ENCODE assay signal across 1 cellular context in the genomic region with DNA sequence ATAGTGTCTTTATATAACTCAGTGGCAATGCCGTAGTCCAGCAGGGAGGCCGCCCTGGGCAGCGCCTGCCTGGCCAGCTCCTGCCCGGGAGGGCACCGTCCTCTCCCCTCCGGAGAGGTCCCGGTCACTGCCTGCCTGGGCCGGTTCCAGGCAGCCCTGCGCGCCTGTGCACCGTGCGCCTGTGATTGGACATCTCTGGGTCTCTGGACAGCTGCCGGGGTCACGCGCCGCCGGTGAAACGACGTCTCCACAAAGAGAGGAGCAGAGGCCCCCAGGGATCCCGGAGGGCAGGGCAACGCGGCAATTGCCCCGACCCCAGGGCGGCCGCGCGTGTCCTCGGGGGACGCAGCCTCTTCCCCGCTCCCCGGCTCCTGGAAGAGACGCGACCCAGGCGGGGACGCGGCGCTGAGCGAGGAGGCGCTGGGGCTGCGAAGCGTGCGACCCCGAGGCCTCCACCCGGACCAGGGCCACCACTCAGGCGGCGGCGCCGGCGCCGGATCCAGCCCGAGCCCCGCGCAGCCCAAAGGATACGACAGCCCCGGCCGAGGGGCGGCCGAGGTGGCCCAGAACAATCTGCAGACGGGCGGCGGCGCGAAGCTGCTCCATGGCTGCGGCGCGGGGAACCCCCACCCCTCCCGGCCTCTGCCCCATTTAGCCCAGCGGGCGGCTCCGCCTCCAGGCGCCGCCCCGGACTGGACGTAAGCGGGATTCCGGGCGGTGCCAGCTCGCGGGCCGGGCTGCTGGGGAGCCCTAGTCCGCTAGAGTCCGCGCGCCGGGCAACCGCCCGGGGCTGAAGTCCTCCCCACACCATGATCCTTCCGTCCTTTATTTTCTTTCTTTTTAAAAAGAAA.
TF ChIP-seq lines count a peak whose summit lies in the region.

A gene (minus strand): TSS at position 628 of the 851 bp plus-strand sequence. CDS start 22 bp downstream, at position 606.

TF ChIP-seq in HepG2, 621 proteins besides CTCF, POLR2A, EP300 and RAD21 (continued from another document and continues in another):
- TF ChIP-seq, protein P1, sequence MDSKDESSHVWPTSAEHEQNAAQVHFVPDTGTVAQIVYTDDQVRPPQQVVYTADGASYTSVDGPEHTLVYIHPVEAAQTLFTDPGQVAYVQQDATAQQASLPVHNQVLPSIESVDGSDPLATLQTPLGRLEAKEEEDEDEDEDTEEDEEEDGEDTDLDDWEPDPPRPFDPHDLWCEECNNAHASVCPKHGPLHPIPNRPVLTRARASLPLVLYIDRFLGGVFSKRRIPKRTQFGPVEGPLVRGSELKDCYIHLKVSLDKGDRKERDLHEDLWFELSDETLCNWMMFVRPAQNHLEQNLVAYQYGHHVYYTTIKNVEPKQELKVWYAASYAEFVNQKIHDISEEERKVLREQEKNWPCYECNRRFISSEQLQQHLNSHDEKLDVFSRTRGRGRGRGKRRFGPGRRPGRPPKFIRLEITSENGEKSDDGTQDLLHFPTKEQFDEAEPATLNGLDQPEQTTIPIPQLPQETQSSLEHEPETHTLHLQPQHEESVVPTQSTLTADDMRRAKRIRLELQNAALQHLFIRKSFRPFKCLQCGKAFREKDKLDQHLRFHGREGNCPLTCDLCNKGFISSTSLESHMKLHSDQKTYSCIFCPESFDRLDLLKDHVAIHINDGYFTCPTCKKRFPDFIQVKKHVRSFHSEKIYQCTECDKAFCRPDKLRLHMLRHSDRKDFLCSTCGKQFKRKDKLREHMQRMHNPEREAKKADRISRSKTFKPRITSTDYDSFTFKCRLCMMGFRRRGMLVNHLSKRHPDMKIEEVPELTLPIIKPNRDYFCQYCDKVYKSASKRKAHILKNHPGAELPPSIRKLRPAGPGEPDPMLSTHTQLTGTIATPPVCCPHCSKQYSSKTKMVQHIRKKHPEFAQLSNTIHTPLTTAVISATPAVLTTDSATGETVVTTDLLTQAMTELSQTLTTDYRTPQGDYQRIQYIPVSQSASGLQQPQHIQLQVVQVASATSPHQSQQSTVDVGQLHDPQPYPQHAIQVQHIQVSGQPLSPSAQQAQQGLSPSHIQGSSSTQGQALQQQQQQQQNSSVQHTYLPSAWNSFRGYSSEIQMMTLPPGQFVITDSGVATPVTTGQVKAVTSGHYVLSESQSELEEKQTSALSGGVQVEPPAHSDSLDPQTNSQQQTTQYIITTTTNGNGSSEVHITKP (CRISPR knock-in tag; IDR thresholded peaks at IDR 0.05; ENCODE audit: low read depth): no peak
- TF ChIP-seq ZNF10 (CRISPR knock-in tag; IDR thresholded peaks at IDR 0.05; ENCODE audit: borderline replicate concordance, low read depth) (no peak), WIZ (CRISPR knock-in tag; IDR thresholded peaks at IDR 0.05) (0 out of 2 replicates have a peak, but pooled peaks have one; percentile 12), MTA3 (CRISPR knock-in tag; IDR thresholded peaks at IDR 0.05) (no peak), ZNF296 (CRISPR knock-in tag; conservative IDR thresholded peaks at IDR 0.05) (peak; percentile 89; the same call in 1 of the 2 replicates), ZFP36L2 (CRISPR knock-in tag; IDR thresholded peaks at IDR 0.05) (no peak), FOXP1 (IDR thresholded peaks at IDR 0.05) (no peak), FOXP1 (CRISPR knock-in tag; IDR thresholded peaks at IDR 0.05) (0 out of 2 replicates have a peak, but pooled peaks have one; percentile 2), ATAD3A (CRISPR knock-in tag; IDR thresholded peaks at IDR 0.05) (no peak), TARDBP (CRISPR knock-in tag; IDR thresholded peaks at IDR 0.05) (no peak), ZNF256 (CRISPR knock-in tag; conservative IDR thresholded peaks at IDR 0.05) (no peak), IRX3 (CRISPR knock-in tag; IDR thresholded peaks at IDR 0.05; ENCODE audit: borderline replicate concordance, low read depth) (peak; percentile 64; the same call in 1 of the 2 replicates), ZNF724P (CRISPR knock-in tag; IDR thresholded peaks at IDR 0.05; ENCODE audit: borderline replicate concordance) (no peak; the same call in 1 of the 2 replicates), ZNF549 (CRISPR knock-in tag; IDR thresholded peaks at IDR 0.05) (no peak), ZNF644 (CRISPR knock-in tag; IDR thresholded peaks at IDR 0.05; ENCODE audit: low read depth) (no peak), ZNF205 (CRISPR knock-in tag; IDR thresholded peaks at IDR 0.05) (no peak), TBX3 (IDR thresholded peaks at IDR 0.05; ENCODE audit: borderline replicate concordance) (no peak), ZKSCAN1 (IDR thresholded peaks at IDR 0.05; ENCODE audit: low read length) (no peak; the same call in 1 of the 2 replicates), NR2F6 (IDR thresholded peaks at IDR 0.05) (no peak), NR2F6 (CRISPR knock-in tag; IDR thresholded peaks at IDR 0.05) (peak; percentile 46; the same call in 1 of the 2 replicates), ZNF138 (CRISPR knock-in tag; IDR thresholded peaks at IDR 0.05; ENCODE audit: low read depth) (0 out of 2 replicates have a peak, but pooled peaks have one; percentile 46), PHF21A (CRISPR knock-in tag; IDR thresholded peaks at IDR 0.05) (peak; percentile 24; the same call in 1 of the 2 replicates), RXRA (CRISPR knock-in tag; IDR thresholded peaks at IDR 0.05) (peak; percentile 67), ATF7-NPFF (CRISPR knock-in tag; IDR thresholded peaks at IDR 0.05; ENCODE audit: low read depth) (peak; percentile 53; the same call in 1 of the 2 replicates), ZNF34 (CRISPR knock-in tag; IDR thresholded peaks at IDR 0.05; ENCODE audit: borderline replicate concordance) (no peak), ZNF572 (CRISPR knock-in tag; IDR thresholded peaks at IDR 0.05) (no peak), RFXANK (CRISPR knock-in tag; IDR thresholded peaks at IDR 0.05) (no peak), ZNF614 (CRISPR knock-in tag; IDR thresholded peaks at IDR 0.05; ENCODE audit: borderline replicate concordance) (no peak; the same call in 1 of the 2 replicates), PLRG1 (conservative IDR thresholded peaks at IDR 0.05) (no peak), ARHGAP35 (CRISPR knock-in tag; IDR thresholded peaks at IDR 0.05; ENCODE audit: borderline replicate concordance) (0 out of 2 replicates have a peak, but pooled peaks have one; percentile 61), THAP11 (CRISPR knock-in tag; IDR thresholded peaks at IDR 0.05) (peak; percentile 34; the same call in 1 of the 2 replicates)
- TF ChIP-seq, protein P2, sequence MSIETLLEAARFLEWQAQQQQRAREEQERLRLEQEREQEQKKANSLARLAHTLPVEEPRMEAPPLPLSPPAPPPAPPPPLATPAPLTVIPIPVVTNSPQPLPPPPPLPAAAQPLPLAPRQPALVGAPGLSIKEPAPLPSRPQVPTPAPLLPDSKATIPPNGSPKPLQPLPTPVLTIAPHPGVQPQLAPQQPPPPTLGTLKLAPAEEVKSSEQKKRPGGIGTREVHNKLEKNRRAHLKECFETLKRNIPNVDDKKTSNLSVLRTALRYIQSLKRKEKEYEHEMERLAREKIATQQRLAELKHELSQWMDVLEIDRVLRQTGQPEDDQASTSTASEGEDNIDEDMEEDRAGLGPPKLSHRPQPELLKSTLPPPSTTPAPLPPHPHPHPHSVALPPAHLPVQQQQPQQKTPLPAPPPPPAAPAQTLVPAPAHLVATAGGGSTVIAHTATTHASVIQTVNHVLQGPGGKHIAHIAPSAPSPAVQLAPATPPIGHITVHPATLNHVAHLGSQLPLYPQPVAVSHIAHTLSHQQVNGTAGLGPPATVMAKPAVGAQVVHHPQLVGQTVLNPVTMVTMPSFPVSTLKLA (IDR thresholded peaks at IDR 0.05): no peak
- TF ChIP-seq, protein P3, sequence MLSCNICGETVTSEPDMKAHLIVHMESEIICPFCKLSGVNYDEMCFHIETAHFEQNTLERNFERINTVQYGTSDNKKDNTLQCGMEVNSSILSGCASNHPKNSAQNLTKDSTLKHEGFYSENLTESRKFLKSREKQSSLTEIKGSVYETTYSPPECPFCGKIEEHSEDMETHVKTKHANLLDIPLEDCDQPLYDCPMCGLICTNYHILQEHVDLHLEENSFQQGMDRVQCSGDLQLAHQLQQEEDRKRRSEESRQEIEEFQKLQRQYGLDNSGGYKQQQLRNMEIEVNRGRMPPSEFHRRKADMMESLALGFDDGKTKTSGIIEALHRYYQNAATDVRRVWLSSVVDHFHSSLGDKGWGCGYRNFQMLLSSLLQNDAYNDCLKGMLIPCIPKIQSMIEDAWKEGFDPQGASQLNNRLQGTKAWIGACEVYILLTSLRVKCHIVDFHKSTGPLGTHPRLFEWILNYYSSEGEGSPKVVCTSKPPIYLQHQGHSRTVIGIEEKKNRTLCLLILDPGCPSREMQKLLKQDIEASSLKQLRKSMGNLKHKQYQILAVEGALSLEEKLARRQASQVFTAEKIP (CRISPR knock-in tag; IDR thresholded peaks at IDR 0.05; ENCODE audit: borderline replicate concordance): no peak
- TF ChIP-seq, protein P4, sequence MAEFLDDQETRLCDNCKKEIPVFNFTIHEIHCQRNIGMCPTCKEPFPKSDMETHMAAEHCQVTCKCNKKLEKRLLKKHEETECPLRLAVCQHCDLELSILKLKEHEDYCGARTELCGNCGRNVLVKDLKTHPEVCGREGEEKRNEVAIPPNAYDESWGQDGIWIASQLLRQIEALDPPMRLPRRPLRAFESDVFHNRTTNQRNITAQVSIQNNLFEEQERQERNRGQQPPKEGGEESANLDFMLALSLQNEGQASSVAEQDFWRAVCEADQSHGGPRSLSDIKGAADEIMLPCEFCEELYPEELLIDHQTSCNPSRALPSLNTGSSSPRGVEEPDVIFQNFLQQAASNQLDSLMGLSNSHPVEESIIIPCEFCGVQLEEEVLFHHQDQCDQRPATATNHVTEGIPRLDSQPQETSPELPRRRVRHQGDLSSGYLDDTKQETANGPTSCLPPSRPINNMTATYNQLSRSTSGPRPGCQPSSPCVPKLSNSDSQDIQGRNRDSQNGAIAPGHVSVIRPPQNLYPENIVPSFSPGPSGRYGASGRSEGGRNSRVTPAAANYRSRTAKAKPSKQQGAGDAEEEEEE (CRISPR knock-in tag; IDR thresholded peaks at IDR 0.05; ENCODE audit: borderline replicate concordance): no peak
- TF ChIP-seq, protein P5, sequence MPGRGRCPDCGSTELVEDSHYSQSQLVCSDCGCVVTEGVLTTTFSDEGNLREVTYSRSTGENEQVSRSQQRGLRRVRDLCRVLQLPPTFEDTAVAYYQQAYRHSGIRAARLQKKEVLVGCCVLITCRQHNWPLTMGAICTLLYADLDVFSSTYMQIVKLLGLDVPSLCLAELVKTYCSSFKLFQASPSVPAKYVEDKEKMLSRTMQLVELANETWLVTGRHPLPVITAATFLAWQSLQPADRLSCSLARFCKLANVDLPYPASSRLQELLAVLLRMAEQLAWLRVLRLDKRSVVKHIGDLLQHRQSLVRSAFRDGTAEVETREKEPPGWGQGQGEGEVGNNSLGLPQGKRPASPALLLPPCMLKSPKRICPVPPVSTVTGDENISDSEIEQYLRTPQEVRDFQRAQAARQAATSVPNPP (CRISPR knock-in tag; IDR thresholded peaks at IDR 0.05): peak; percentile 35; the same call in 1 of the 2 replicates
- TF ChIP-seq, protein P6, sequence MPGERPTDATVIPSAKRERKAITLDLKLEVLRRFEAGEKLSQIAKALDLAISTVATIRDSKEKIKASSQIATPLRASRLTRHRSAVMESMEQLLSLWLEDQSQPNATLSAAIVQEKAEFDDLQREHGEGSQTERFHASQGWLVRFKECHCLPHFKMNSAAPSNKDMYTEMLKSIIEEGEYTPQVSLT (CRISPR knock-in tag; IDR thresholded peaks at IDR 0.05; ENCODE audit: borderline replicate concordance, low read depth): no peak
- TF ChIP-seq, protein P7, sequence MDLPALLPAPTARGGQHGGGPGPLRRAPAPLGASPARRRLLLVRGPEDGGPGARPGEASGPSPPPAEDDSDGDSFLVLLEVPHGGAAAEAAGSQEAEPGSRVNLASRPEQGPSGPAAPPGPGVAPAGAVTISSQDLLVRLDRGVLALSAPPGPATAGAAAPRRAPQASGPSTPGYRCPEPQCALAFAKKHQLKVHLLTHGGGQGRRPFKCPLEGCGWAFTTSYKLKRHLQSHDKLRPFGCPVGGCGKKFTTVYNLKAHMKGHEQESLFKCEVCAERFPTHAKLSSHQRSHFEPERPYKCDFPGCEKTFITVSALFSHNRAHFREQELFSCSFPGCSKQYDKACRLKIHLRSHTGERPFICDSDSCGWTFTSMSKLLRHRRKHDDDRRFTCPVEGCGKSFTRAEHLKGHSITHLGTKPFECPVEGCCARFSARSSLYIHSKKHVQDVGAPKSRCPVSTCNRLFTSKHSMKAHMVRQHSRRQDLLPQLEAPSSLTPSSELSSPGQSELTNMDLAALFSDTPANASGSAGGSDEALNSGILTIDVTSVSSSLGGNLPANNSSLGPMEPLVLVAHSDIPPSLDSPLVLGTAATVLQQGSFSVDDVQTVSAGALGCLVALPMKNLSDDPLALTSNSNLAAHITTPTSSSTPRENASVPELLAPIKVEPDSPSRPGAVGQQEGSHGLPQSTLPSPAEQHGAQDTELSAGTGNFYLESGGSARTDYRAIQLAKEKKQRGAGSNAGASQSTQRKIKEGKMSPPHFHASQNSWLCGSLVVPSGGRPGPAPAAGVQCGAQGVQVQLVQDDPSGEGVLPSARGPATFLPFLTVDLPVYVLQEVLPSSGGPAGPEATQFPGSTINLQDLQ (CRISPR knock-in tag; IDR thresholded peaks at IDR 0.05): no peak
- TF ChIP-seq, protein P8, sequence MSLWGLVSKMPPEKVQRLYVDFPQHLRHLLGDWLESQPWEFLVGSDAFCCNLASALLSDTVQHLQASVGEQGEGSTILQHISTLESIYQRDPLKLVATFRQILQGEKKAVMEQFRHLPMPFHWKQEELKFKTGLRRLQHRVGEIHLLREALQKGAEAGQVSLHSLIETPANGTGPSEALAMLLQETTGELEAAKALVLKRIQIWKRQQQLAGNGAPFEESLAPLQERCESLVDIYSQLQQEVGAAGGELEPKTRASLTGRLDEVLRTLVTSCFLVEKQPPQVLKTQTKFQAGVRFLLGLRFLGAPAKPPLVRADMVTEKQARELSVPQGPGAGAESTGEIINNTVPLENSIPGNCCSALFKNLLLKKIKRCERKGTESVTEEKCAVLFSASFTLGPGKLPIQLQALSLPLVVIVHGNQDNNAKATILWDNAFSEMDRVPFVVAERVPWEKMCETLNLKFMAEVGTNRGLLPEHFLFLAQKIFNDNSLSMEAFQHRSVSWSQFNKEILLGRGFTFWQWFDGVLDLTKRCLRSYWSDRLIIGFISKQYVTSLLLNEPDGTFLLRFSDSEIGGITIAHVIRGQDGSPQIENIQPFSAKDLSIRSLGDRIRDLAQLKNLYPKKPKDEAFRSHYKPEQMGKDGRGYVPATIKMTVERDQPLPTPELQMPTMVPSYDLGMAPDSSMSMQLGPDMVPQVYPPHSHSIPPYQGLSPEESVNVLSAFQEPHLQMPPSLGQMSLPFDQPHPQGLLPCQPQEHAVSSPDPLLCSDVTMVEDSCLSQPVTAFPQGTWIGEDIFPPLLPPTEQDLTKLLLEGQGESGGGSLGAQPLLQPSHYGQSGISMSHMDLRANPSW (CRISPR knock-in tag; IDR thresholded peaks at IDR 0.05; ENCODE audit: borderline replicate concordance): no peak; the same call in 1 of the 2 replicates
- TF ChIP-seq, protein P9, sequence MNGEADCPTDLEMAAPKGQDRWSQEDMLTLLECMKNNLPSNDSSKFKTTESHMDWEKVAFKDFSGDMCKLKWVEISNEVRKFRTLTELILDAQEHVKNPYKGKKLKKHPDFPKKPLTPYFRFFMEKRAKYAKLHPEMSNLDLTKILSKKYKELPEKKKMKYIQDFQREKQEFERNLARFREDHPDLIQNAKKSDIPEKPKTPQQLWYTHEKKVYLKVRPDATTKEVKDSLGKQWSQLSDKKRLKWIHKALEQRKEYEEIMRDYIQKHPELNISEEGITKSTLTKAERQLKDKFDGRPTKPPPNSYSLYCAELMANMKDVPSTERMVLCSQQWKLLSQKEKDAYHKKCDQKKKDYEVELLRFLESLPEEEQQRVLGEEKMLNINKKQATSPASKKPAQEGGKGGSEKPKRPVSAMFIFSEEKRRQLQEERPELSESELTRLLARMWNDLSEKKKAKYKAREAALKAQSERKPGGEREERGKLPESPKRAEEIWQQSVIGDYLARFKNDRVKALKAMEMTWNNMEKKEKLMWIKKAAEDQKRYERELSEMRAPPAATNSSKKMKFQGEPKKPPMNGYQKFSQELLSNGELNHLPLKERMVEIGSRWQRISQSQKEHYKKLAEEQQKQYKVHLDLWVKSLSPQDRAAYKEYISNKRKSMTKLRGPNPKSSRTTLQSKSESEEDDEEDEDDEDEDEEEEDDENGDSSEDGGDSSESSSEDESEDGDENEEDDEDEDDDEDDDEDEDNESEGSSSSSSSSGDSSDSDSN (CRISPR knock-in tag; IDR thresholded peaks at IDR 0.05): peak; percentile 85
